Comparison of ENCODE assay signal across 8 cellular contexts in the genomic region with DNA sequence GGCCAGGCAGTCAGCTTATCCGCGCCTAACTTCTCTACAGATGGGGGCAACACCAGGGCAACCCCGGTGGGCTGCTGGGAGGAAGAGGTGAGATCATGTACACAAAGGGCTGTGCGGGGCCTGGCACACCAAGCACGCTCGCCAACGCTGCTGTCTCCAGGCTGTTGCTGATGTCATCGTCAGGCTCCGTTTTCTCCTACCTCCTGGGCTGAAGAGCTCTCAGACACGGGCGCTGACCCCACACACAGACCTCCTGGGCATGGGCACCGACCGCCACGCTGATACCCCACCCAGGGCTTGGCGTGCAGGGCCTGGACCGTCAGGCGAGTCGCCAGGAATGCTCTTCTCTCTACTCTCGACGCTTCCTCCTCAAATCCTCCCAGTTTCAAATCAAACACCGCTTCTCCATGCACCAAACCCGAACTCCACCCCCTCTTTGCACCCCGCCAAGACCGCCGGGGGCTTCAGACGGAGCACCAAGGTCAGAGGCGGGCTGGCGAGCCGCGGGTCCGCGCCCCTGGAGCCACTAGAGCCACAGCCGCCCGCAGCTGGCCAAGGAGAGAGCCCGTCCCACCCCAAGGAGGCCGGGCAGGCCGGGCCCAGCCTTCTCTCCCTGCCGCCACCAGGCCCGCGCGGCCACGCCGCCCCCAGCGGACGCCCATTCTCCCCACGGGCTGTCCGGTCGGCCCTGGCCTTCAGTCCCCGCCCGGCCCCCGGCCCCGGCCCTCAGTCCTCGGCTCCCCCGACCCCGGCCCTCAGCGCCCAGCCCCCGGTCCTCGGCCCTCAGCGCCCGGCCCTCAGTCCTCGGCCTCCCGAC. TPM values are rescaled to one million over a fixed set of nuclear protein-coding genes. Genes with fewer than 3 reads are reported as not detected.
A peak's percentile ranks its signal among the peaks of the same experiment; 100 is the strongest.
DNase-seq lines count a peak whose midpoint lies in the region; ATAC-seq and TF ChIP-seq lines count a peak whose summit lies in the region.

No MANE protein-coding gene starts in this region.

- POLR2A ChIA-PET in SK-N-SH (lab: Yijun Ruan, JAX) = interaction anchor here (1.0 to 1.3 kb wide), 2 partner anchors 36 to 51 kb away, joined by 3 to 8 read pairs; partner anchors contain the start of gene SCO2

- H3K27ac ChIP-seq in SK-N-SH (ENCODE audit: low read depth in 2 of 2, low read length in 1 of 2) (peak overlapping the region in 1 of 2 experiments; percentile 38; a peak in 2 of 4 replicates), transverse colon (peak overlapping the region; percentile 88 to 92 (median 91))
- peak overlapping the region; percentile 76 for H3K27ac ChIP-seq in effector memory CD4-positive, alpha-beta T cell (ENCODE audit: insufficient read depth, low read length, poor library complexity, severe bottlenecking)

- CTCF ChIA-PET in SK-N-SH (lab: Yijun Ruan, JAX) = interaction anchor here (1.2 to 5.1 kb wide), 2 partner anchors 24 to 230 kb away, joined by 3 to 24 read pairs; no protein-coding TSS in a partner anchor

- H3K27me3 ChIP-seq in SK-N-SH (ENCODE audit: insufficient read depth) (no peaks in the 10 kb centered on the region), mucosa of stomach (ENCODE audit: control insufficient read depth, insufficient read depth, low read length) (no peaks in the 10 kb centered on the region), transverse colon (peaks cover 3% of the 10 kb centered on the region)
- H3K27me3 ChIP-seq in effector memory CD4-positive, alpha-beta T cell (replicated peaks; ENCODE audit: control insufficient read depth, insufficient read depth, low read length, poor library complexity, severe bottlenecking) = no peaks in the 10 kb centered on the region

- H2AFZ ChIP-seq in SK-N-SH (ENCODE audit: low read depth) = no peak overlapping the region

- peaks cover 52% of the 10 kb centered on the region for H4K20me1 ChIP-seq in SK-N-SH (ENCODE audit: insufficient read depth)

- ATAC-seq in HG03442 (IDR thresholded peaks at IDR 0.05; ENCODE audit: unreplicated experiment) = no peak

- TF ChIP-seq RAD21 in SK-N-SH (IDR thresholded peaks at IDR 0.05; ENCODE audit: low read length) = no peak

- WGBS in SK-N-SH (ENCODE audit: low lambda C conversion rate) = 7% methylated on average over 5 of the region's 62 CpGs
- WGBS in transverse colon (ENCODE audit: low coverage in 1 of 2), 2 donors = 0 to 3% methylated on average over 7 to 50 of the region's 62 CpGs

- TF ChIP-seq EP300 in SK-N-SH (IDR thresholded peaks at IDR 0.05; ENCODE audit: borderline replicate concordance in 1 of 2, low read depth in 1 of 2, low read length in 1 of 2) (no peak), transverse colon (IDR thresholded peaks at IDR 0.05; ENCODE audit: low read depth) (no peak)

- in situ Hi-C loops in transverse colon (cut with MboI; ENCODE audit: low pct_ligation_motif_present in 1 of 4, low pct_unique_long_range_greater_than_20kb in 1 of 4, low sequenced_read_pairs in 3 of 4) = no loop called here

- H3K79me2 ChIP-seq in SK-N-SH (ENCODE audit: insufficient read depth) = peaks cover 53% of the 10 kb centered on the region

- peak overlapping the region; percentile 87 for H3K4me2 ChIP-seq in SK-N-SH

- H3K9ac ChIP-seq in SK-N-SH (peak overlapping the region; percentile 64), mucosa of stomach (ENCODE audit: low read length) (peak overlapping the region; percentile 64)

- DNase-seq in NCI-H748 (lab: John Stamatoyannopoulos, UW; ENCODE audit: unreplicated experiment) (peak; percentile 35), NCI-H748 treated with DMSO at 0.1 percent for 48 hours (lab: John Stamatoyannopoulos, UW) (no peak), SK-N-SH (peak; percentile 81), transverse colon (peak; percentile 44), NCI-H1048 (lab: John Stamatoyannopoulos, UW) (no peak)
- no peak for DNase-seq in effector memory CD4-positive, alpha-beta T cell

- H3K4me3 ChIP-seq in SK-N-SH (ENCODE audit: low read depth in 2 of 2, low read length in 1 of 2) (peak overlapping the region; percentile 77 to 88), mucosa of stomach (ENCODE audit: low read length) (peak overlapping the region; percentile 9), transverse colon (peak overlapping the region; percentile 67 to 92 (median 84))
- peak overlapping the region; percentile 83 for H3K4me3 ChIP-seq in effector memory CD4-positive, alpha-beta T cell (ENCODE audit: insufficient read depth, low read depth, low read length, poor library complexity, severe bottlenecking)

- no peak for TF ChIP-seq CTCF in SK-N-SH (IDR thresholded peaks at IDR 0.05)
- TF ChIP-seq CTCF in transverse colon (IDR thresholded peaks at IDR 0.05) = peak in 1 of 5 experiments; percentile 8

- H3K36me3 ChIP-seq in SK-N-SH (replicated peaks in 1 of 2; ENCODE audit: control insufficient read depth in 1 of 2, insufficient read depth in 2 of 2, low read length in 1 of 2) (peaks cover 0 to 2% of the 10 kb centered on the region in 2 experiments), mucosa of stomach (ENCODE audit: control insufficient read depth, insufficient read depth, low read length) (no peaks in the 10 kb centered on the region), transverse colon (no peaks in the 10 kb centered on the region)
- no peaks in the 10 kb centered on the region for H3K36me3 ChIP-seq in effector memory CD4-positive, alpha-beta T cell (ENCODE audit: control insufficient read depth, insufficient read depth, low read length)

- H3K9me2 ChIP-seq in SK-N-SH = no peaks in the 10 kb centered on the region

- intact Hi-C loops in transverse colon (cut with DNase I; ENCODE audit: low total_unique reads) = loop anchor here (10.0 kb wide), 1 partner anchor 219 kb away; the partner anchor contains the start of gene HDAC10

- H3K4me1 ChIP-seq in SK-N-SH (ENCODE audit: control insufficient read depth in 1 of 2, insufficient read depth in 2 of 2, low read depth in 1 of 2, low read length in 1 of 2) = peaks cover 4 to 39% of the 10 kb centered on the region in 2 experiments; a peak in 2 of 4 replicates
- peaks cover 50% of the 10 kb centered on the region for H3K4me1 ChIP-seq in effector memory CD4-positive, alpha-beta T cell (ENCODE audit: control insufficient read depth, insufficient read depth, low read length, poor library complexity, severe bottlenecking)
- peaks cover 56% of the 10 kb centered on the region for H3K4me1 ChIP-seq in mucosa of stomach (ENCODE audit: control insufficient read depth, insufficient read depth, low read length)
- peaks cover 51 to 58% (median 55%) of the 10 kb centered on the region in 4 donors for H3K4me1 ChIP-seq in transverse colon

- no peaks in the 10 kb centered on the region for H3F3A ChIP-seq in SK-N-SH (replicated peaks; ENCODE audit: insufficient read depth)

- H3K9me3 ChIP-seq in SK-N-SH = no peaks in the 10 kb centered on the region
- H3K9me3 ChIP-seq in effector memory CD4-positive, alpha-beta T cell (ENCODE audit: control insufficient read depth, low read length) = no peaks in the 10 kb centered on the region
- no peaks in the 10 kb centered on the region for H3K9me3 ChIP-seq in mucosa of stomach (ENCODE audit: control insufficient read depth, low read length)
- H3K9me3 ChIP-seq in transverse colon = no peaks in the 10 kb centered on the region

- TF ChIP-seq POLR2A in transverse colon (IDR thresholded peaks at IDR 0.05) = peak; percentile 22

TF ChIP-seq in SK-N-SH, 30 proteins besides CTCF, POLR2A, EP300 and RAD21:
- TF ChIP-seq EZH2phosphoT487 (IDR thresholded peaks at IDR 0.05; ENCODE audit: borderline replicate concordance, low read depth) (no peak), MXI1 (IDR thresholded peaks at IDR 0.05; ENCODE audit: low read depth, low read length) (peak; percentile 55), TCF12 (IDR thresholded peaks at IDR 0.05) (no peak), MAX (IDR thresholded peaks at IDR 0.05; ENCODE audit: low read depth) (peak; percentile 5; the same call in 1 of the 2 replicates)

RNA-seq across cellular contexts. Expression of gene SBF1, which starts 0.8 kb away (rescaled TPM):
- polyA plus RNA-seq in SK-N-SH (2012; rRNA removed) = 24.2 and 29.1 TPM in 2 replicates
- 7.5 and 15.9 TPM in 2 replicates for polyA plus RNA-seq in SK-N-SH (2012; cell fraction: cytosol; rRNA removed)
- polyA plus RNA-seq in SK-N-SH (2012; cell fraction: nucleus; rRNA removed) = 95.7 and 113 TPM in 2 replicates
- total RNA-seq in transverse colon = 100 to 1,000 TPM in 2 of 4 donors, 10 to 100 TPM in 2; 59.9 to 241 (median 108) TPM

RNA-seq across cellular contexts. Expression of gene ADM2, which starts 7.3 kb away (rescaled TPM):
- 0.49 and 0.61 TPM in 2 replicates for polyA plus RNA-seq in SK-N-SH (2012; rRNA removed)
- 0.42 and 0.54 TPM in 2 replicates for polyA plus RNA-seq in SK-N-SH (2012; cell fraction: cytosol; rRNA removed)
- polyA plus RNA-seq in SK-N-SH (2012; cell fraction: nucleus; rRNA removed) = 1.4 TPM in 2 replicates
- 1 to 10 TPM in 3 of 4 donors, under 1 TPM in 1; 0.75 to 5.4 (median 1.2) TPM for total RNA-seq in transverse colon

RNA-seq across cellular contexts. Expression of gene MIOX, which starts 12.6 kb away (rescaled TPM):
- polyA plus RNA-seq in SK-N-SH (2012; rRNA removed) = 0.05 and 0.06 TPM in 2 replicates
- not detected in 2 replicates for polyA plus RNA-seq in SK-N-SH (2012; cell fraction: cytosol; rRNA removed)
- 0.27 and 0.43 TPM in 2 replicates for polyA plus RNA-seq in SK-N-SH (2012; cell fraction: nucleus; rRNA removed)
- not detected for total RNA-seq in transverse colon

RNA-seq across cellular contexts. Expression of gene LMF2, which starts 33.4 kb away (rescaled TPM):
- 34.3 and 42.8 TPM in 2 replicates for polyA plus RNA-seq in SK-N-SH (2012; rRNA removed)
- polyA plus RNA-seq in SK-N-SH (2012; cell fraction: cytosol; rRNA removed) = 5.5 and 11.9 TPM in 2 replicates
- polyA plus RNA-seq in SK-N-SH (2012; cell fraction: nucleus; rRNA removed) = 235 and 240 TPM in 2 replicates
- total RNA-seq in transverse colon = 100 to 1,000 TPM in 1 of 4 donors, 10 to 100 TPM in 3; 54.0 to 119 (median 79.9) TPM

RNA-seq across cellular contexts. Expression of gene NCAPH2, which starts 34.0 kb away (rescaled TPM):
- polyA plus RNA-seq in SK-N-SH (2012; rRNA removed) = 21.1 and 22.4 TPM in 2 replicates
- polyA plus RNA-seq in SK-N-SH (2012; cell fraction: cytosol; rRNA removed) = 8.0 and 12.9 TPM in 2 replicates
- 54.6 and 65.2 TPM in 2 replicates for polyA plus RNA-seq in SK-N-SH (2012; cell fraction: nucleus; rRNA removed)
- 10 to 100 TPM; 26.5 to 64.7 (median 41.6) TPM for total RNA-seq in transverse colon

Comparison
In these comparisons a context has a peak if more than half of its experiments do, and no peak if none do; other contexts are left out.
1. DNase-seq: peak in NCI-H748 (single experiment), SK-N-SH (single experiment) and transverse colon (single experiment); none in NCI-H748 treated with DMSO at 0.1 percent for 48 hours (single experiment), effector memory CD4-positive, alpha-beta T cell (0 of 3) and NCI-H1048 (single experiment).
2. H3K4me3 ChIP-seq: peak in every context shown above with its lines; median percentile 84 in transverse colon; 83 in effector memory CD4-positive, alpha-beta T cell; 82 in SK-N-SH; 9 in mucosa of stomach.